In genomic region chr1:9726406-9726805, GRCh38 we compare ENCODE assay signal across 18 cellular contexts.
DNase-seq lines count a peak whose midpoint lies in the region; ATAC-seq and TF ChIP-seq lines count a peak whose summit lies in the region.
"Had no signal": no experiment of that assay in that cellular context is flagged by ENCODE, and none has a peak within 500 bp of the region (broad histone marks: within the 10 kb centered on the region; RNA-seq: fewer than 3 reads in every experiment).

No MANE protein-coding gene starts in this region.

- H3K9ac ChIP-seq in neural progenitor cell = no peak overlapping the region

- POLR2A ChIA-PET in activated CD4-positive, alpha-beta memory T cell treated with anti-CD3 and anti-CD28 coated beads, Interleukin-2, amount 10 ng/mL, durations not matched to agents 7 days and 5 days (lab: Charles Lee) = interaction anchor here (1.2 to 9.6 kb wide), 3 partner anchors 8 to 142 kb away, joined by 3 to 101 read pairs (median 27); no protein-coding TSS in a partner anchor
- POLR2A ChIA-PET in activated CD4-positive, alpha-beta memory T cell treated with anti-CD3 and anti-CD28 coated beads for 36 hours (lab: Charles Lee) = interaction anchor here (1.4 kb wide), 1 partner anchor 97 kb away, joined by 4 read pairs; no protein-coding TSS in a partner anchor
- POLR2A ChIA-PET in CD4-positive, alpha-beta T cell (lab: Charles Lee) = interaction anchor here (2.9 to 5.9 kb wide), 3 partner anchors 10 to 96 kb away, joined by 14 to 69 read pairs (median 46); partner anchors contain the start of gene PIK3CD
- POLR2A ChIA-PET in activated B cell treated with CpG ODN at 0.5 μM for 24 hours (lab: Charles Lee) = interaction anchor here (0.7 to 2.2 kb wide), 2 partner anchors 72 to 120 kb away, joined by 3 to 13 read pairs; no protein-coding TSS in a partner anchor

- no peak overlapping the region for H3K4me2 ChIP-seq in neural progenitor cell

- H3K9me3 Mint-ChIP-seq in activated CD4-positive, alpha-beta memory T cell treated with anti-CD3 and anti-CD28 coated beads, Interleukin-2, amount 10 ng/mL, durations not matched to agents 7 days and 5 days = no peaks in the 10 kb centered on the region
- peaks cover 6% of the 10 kb centered on the region for H3K9me3 Mint-ChIP-seq in activated CD4-positive, alpha-beta memory T cell treated with anti-CD3 and anti-CD28 coated beads for 36 hours
- H3K9me3 Mint-ChIP-seq in CD4-positive, alpha-beta T cell = no peaks in the 10 kb centered on the region
- H3K9me3 Mint-ChIP-seq in activated B cell treated with CpG ODN at 0.5 μM for 24 hours (no peaks in the 10 kb centered on the region), neural progenitor cell (peaks cover 5% of the 10 kb centered on the region)

- no peaks in the 10 kb centered on the region for H3K4me1 ChIP-seq in neural progenitor cell

- H3K27me3 Mint-ChIP-seq in activated CD4-positive, alpha-beta memory T cell treated with anti-CD3 and anti-CD28 coated beads, Interleukin-2, amount 10 ng/mL, durations not matched to agents 7 days and 5 days = no peaks in the 10 kb centered on the region
- H3K27me3 Mint-ChIP-seq in activated CD4-positive, alpha-beta memory T cell treated with anti-CD3 and anti-CD28 coated beads for 36 hours = no peaks in the 10 kb centered on the region
- no peaks in the 10 kb centered on the region for H3K27me3 Mint-ChIP-seq in CD4-positive, alpha-beta T cell
- H3K27me3 Mint-ChIP-seq in activated B cell treated with CpG ODN at 0.5 μM for 24 hours (no peaks in the 10 kb centered on the region), neural progenitor cell (ENCODE audit: insufficient read depth, low read depth) (peaks cover 6% of the 10 kb centered on the region)

- peaks cover 84% of the 10 kb centered on the region for H3K36me3 Mint-ChIP-seq in activated CD4-positive, alpha-beta memory T cell treated with anti-CD3 and anti-CD28 coated beads, Interleukin-2, amount 10 ng/mL, durations not matched to agents 7 days and 5 days (ENCODE audit: low read depth)
- H3K36me3 Mint-ChIP-seq in activated CD4-positive, alpha-beta memory T cell treated with anti-CD3 and anti-CD28 coated beads for 36 hours = peaks cover 83% of the 10 kb centered on the region
- peaks cover 87% of the 10 kb centered on the region for H3K36me3 Mint-ChIP-seq in CD4-positive, alpha-beta T cell (ENCODE audit: low read depth)
- H3K36me3 Mint-ChIP-seq in activated B cell treated with CpG ODN at 0.5 μM for 24 hours (ENCODE audit: low read depth) = peaks cover 89% of the 10 kb centered on the region
- H3K36me3 Mint-ChIP-seq in neural progenitor cell = peaks cover 21% of the 10 kb centered on the region

- no peaks in the 10 kb centered on the region for H3K27me3 ChIP-seq in CD4-positive, alpha-beta T cell (ENCODE audit: control insufficient read depth, insufficient read depth, low read length)
- no peaks in the 10 kb centered on the region for H3K27me3 ChIP-seq in neural progenitor cell

- no peaks in the 10 kb centered on the region for H3K79me2 ChIP-seq in neural progenitor cell (ENCODE audit: low read depth)

- no peaks in the 10 kb centered on the region for H3K36me3 ChIP-seq in neural progenitor cell

- H3K27ac ChIP-seq in CD4-positive, alpha-beta T cell (ENCODE audit: low read depth, low read length) = peak overlapping the region; percentile 29
- H3K27ac ChIP-seq in neural progenitor cell (peak overlapping the region; percentile 58), caudate nucleus (ENCODE audit: low read depth, low read length) (no peak overlapping the region)

- H3K4me1 Mint-ChIP-seq in activated CD4-positive, alpha-beta memory T cell treated with anti-CD3 and anti-CD28 coated beads, Interleukin-2, amount 10 ng/mL, durations not matched to agents 7 days and 5 days = peaks cover 59% of the 10 kb centered on the region
- H3K4me1 Mint-ChIP-seq in activated CD4-positive, alpha-beta memory T cell treated with anti-CD3 and anti-CD28 coated beads for 36 hours (ENCODE audit: low read depth) = peaks cover 49% of the 10 kb centered on the region
- peaks cover 66% of the 10 kb centered on the region for H3K4me1 Mint-ChIP-seq in CD4-positive, alpha-beta T cell (ENCODE audit: low read depth)
- H3K4me1 Mint-ChIP-seq in activated B cell treated with CpG ODN at 0.5 μM for 24 hours = peaks cover 18% of the 10 kb centered on the region
- no peaks in the 10 kb centered on the region for H3K4me1 Mint-ChIP-seq in neural progenitor cell

- no peak overlapping the region for H2AFZ ChIP-seq in neural progenitor cell (replicated peaks)

- no peak overlapping the region for H3K4me3 Mint-ChIP-seq in activated CD4-positive, alpha-beta memory T cell treated with anti-CD3 and anti-CD28 coated beads, Interleukin-2, amount 10 ng/mL, durations not matched to agents 7 days and 5 days
- H3K4me3 Mint-ChIP-seq in activated CD4-positive, alpha-beta memory T cell treated with anti-CD3 and anti-CD28 coated beads for 36 hours = no peak overlapping the region
- H3K4me3 Mint-ChIP-seq in CD4-positive, alpha-beta T cell = peak overlapping the region; percentile 34
- H3K4me3 Mint-ChIP-seq in activated B cell treated with CpG ODN at 0.5 μM for 24 hours (no peak overlapping the region), neural progenitor cell (no peak overlapping the region)

- H3K4me3 ChIP-seq in neural progenitor cell = no peak overlapping the region

- TF ChIP-seq CTCF in CD4-positive, alpha-beta T cell (IDR thresholded peaks at IDR 0.05) = no peak
- TF ChIP-seq CTCF in activated B cell treated with CpG ODN at 0.5 μM for 24 hours (IDR thresholded peaks at IDR 0.05) (no peak), neural progenitor cell (IDR thresholded peaks at IDR 0.05) (no peak)

- no peaks in the 10 kb centered on the region for H3K9me3 ChIP-seq in CD4-positive, alpha-beta T cell (ENCODE audit: control insufficient read depth, low read length)
- H3K9me3 ChIP-seq in neural progenitor cell (ENCODE audit: low read depth) = no peaks in the 10 kb centered on the region

- peaks cover 7% of the 10 kb centered on the region for H4K20me1 ChIP-seq in neural progenitor cell (ENCODE audit: low read depth)

- CTCF ChIA-PET in activated CD4-positive, alpha-beta memory T cell treated with anti-CD3 and anti-CD28 coated beads, Interleukin-2, amount 10 ng/mL, durations not matched to agents 7 days and 5 days (lab: Charles Lee) = interaction anchor here (1.4 to 1.7 kb wide), 3 partner anchors 10 to 100 kb away, joined by 3 to 5 read pairs (median 4); no protein-coding TSS in a partner anchor
- CTCF ChIA-PET in activated CD4-positive, alpha-beta memory T cell treated with anti-CD3 and anti-CD28 coated beads for 36 hours (lab: Charles Lee) = interaction anchor here (0.6 to 7.8 kb wide), 5 partner anchors 9 to 447 kb away, joined by 3 to 74 read pairs (median 3); no protein-coding TSS in a partner anchor
- CTCF ChIA-PET in CD4-positive, alpha-beta T cell (lab: Charles Lee) = interaction anchor here (1.4 to 4.1 kb wide), 2 partner anchors 9 to 99 kb away, joined by 5 to 24 read pairs; no protein-coding TSS in a partner anchor
- CTCF ChIA-PET in activated B cell treated with CpG ODN at 0.5 μM for 24 hours (lab: Charles Lee) = interaction anchor here (0.9 to 2.8 kb wide), 2 partner anchors 100 to 111 kb away, joined by 4 to 10 read pairs; no protein-coding TSS in a partner anchor

- ATAC-seq in CD4-positive, alpha-beta T cell (ENCODE audit: poor library complexity) = no peak
- no peak for ATAC-seq in activated B cell treated with CpG ODN at 0.5 μM for 24 hours (ENCODE audit: low read depth)
- ATAC-seq in GM18907 (IDR thresholded peaks at IDR 0.05; ENCODE audit: unreplicated experiment) = no peak

- H3F3A ChIP-seq in neural progenitor cell (ENCODE audit: low read depth) = no peaks in the 10 kb centered on the region

- intact Hi-C loops in activated CD4-positive, alpha-beta memory T cell treated with anti-CD3 and anti-CD28 coated beads for 36 hours (cut with micrococcal nuclease) = loop anchor here (5.0 kb wide), 3 partner anchors 96 to 176 kb away; partner anchors contain the start of genes CLSTN1 and TMEM201
- intact Hi-C loops in CD4-positive, alpha-beta T cell (cut with DNase I, micrococcal nuclease) = loop anchor here (5.0 kb wide), 2 partner anchors 34 to 141 kb away; no protein-coding TSS in a partner anchor
- intact Hi-C loops in activated B cell treated with CpG ODN at 0.5 μM for 24 hours (cut with micrococcal nuclease) = no loop called here

- peak overlapping the region; percentile 95 for H3K27ac Mint-ChIP-seq in activated CD4-positive, alpha-beta memory T cell treated with anti-CD3 and anti-CD28 coated beads, Interleukin-2, amount 10 ng/mL, durations not matched to agents 7 days and 5 days
- no peak overlapping the region for H3K27ac Mint-ChIP-seq in activated CD4-positive, alpha-beta memory T cell treated with anti-CD3 and anti-CD28 coated beads for 36 hours
- peak overlapping the region; percentile 92 for H3K27ac Mint-ChIP-seq in CD4-positive, alpha-beta T cell
- H3K27ac Mint-ChIP-seq in activated B cell treated with CpG ODN at 0.5 μM for 24 hours (peak overlapping the region; percentile 46), neural progenitor cell (no peak overlapping the region)

- no peak for DNase-seq in activated CD4-positive, alpha-beta memory T cell treated with anti-CD3 and anti-CD28 coated beads, Interleukin-2, amount 10 ng/mL, durations not matched to agents 7 days and 5 days
- no peak for DNase-seq in activated CD4-positive, alpha-beta memory T cell treated with anti-CD3 and anti-CD28 coated beads for 36 hours
- DNase-seq in CD4-positive, alpha-beta T cell = no peak
- DNase-seq in activated B cell treated with CpG ODN at 0.5 μM for 24 hours (no peak), neural progenitor cell (ENCODE audit: low spot score) (no peak), KG1 (lab: John Stamatoyannopoulos, UW) (no peak), caudate nucleus (lab: John Stamatoyannopoulos, UW) (no peak)
- DNase-seq: AML-193; CD8-positive, alpha-beta memory T cell; DMS153; KBM-7; NCI-H1092; NCI-H1694; NCI-H2107; NCI-H345; NCI-H69; NK-92 treated with Interleukin-12 subunit alpha and Interleukin-12 subunit beta, amount 100 ng/mL, for 24 hours had no signal

Comparison
In these comparisons a context has a peak if more than half of its experiments do, and no peak if none do; other contexts are left out.
1. H3K27ac Mint-ChIP-seq: peak in activated CD4-positive, alpha-beta memory T cell treated with anti-CD3 and anti-CD28 coated beads, Interleukin-2, amount 10 ng/mL, durations not matched to agents 7 days and 5 days (single experiment), CD4-positive, alpha-beta T cell (single experiment) and activated B cell treated with CpG ODN at 0.5 μM for 24 hours (single experiment); none in activated CD4-positive, alpha-beta memory T cell treated with anti-CD3 and anti-CD28 coated beads for 36 hours (single experiment) and neural progenitor cell (single experiment).